In the genomic region with DNA sequence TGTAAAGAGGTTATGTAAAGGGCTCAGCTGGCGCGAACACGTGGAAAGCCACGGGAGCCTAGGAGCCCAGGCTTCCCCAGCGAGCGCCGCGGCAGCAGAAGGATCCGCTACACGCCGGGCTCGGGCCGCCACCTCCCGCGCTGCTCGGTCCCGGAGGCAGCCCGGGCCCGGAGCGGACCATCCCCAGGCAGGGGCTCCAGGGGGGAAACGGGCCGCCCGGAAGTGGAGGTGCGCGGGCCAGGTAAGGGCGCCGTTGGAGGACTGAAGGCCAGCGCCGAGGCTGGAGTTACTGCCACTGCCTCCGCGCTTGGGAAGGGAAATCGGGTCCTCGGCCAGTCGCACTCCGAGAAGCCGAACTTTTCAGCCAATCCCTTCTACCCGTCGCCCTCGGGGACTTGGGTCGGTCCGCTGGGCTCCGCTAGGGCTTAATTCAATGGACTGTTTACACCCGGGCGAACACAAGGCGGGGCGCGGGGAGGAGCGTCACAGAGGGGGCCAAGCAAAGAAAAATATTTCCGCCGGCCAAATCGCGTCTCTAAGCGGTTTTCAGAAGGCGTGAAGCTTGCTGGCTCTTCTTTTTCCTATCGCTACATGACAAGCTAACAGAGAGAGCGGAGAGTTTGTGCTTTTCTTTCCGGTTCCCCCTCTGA, we compare ENCODE assay signal across 8 cellular contexts. TPM values are rescaled to one million over a fixed set of nuclear protein-coding genes. Genes with fewer than 3 reads are reported as not detected.
DNase-seq lines count a peak whose midpoint lies in the region; ATAC-seq, FAIRE-seq and TF ChIP-seq lines count a peak whose summit lies in the region.

No MANE protein-coding gene starts in this region.

- in situ Hi-C loops in mammary epithelial cell (cut with MboI; ENCODE audit: low sequenced_read_pairs in 2 of 2), result no loop called here

- H3K4me3 ChIP-seq in AG09309 (ENCODE audit: control insufficient read depth, low read depth, low read length), result peak overlapping the region; percentile 67
- peak overlapping the region; percentile 92 for H3K4me3 ChIP-seq in WI38 (ENCODE audit: low read depth, low read length)
- peak overlapping the region; percentile 77 to 91 (median 89) for H3K4me3 ChIP-seq in mammary epithelial cell (replicated peaks in 1 of 3; ENCODE audit: insufficient read depth in 1 of 3, low read depth in 2 of 3, low read length in 3 of 3)
- peak overlapping the region; percentile 90 to 91 for H3K4me3 ChIP-seq in small intestine (ENCODE audit: low read depth in 1 of 2, low read length in 2 of 2)

- no TSS peak for BruUV-seq in mammary epithelial cell (replicated peaks; lab: Mats Ljungman, UMichigan)

- peaks cover 7% of the 10 kb centered on the region for H3K36me3 ChIP-seq in mammary epithelial cell (ENCODE audit: insufficient read depth, low read length)
- H3K36me3 ChIP-seq in small intestine (ENCODE audit: control insufficient read depth in 2 of 2, insufficient read depth in 2 of 2, low read length in 2 of 2), result peaks cover 2 to 4% of the 10 kb centered on the region in 2 donors

- peak overlapping the region; percentile 99 for H3K9ac ChIP-seq in mammary epithelial cell (ENCODE audit: insufficient read depth, low read length)

- no peak for FAIRE-seq in small intestine (lab: Jason Lieb, UNC)

- TF ChIP-seq CTCF in AG09309 (IDR thresholded peaks at IDR 0.05; ENCODE audit: control insufficient read depth, insufficient read depth, low read depth, low read length, missing control alignments) (no peak), WI38 (IDR thresholded peaks at IDR 0.05; ENCODE audit: low read depth, low read length) (no peak), mammary epithelial cell (conservative IDR thresholded peaks at IDR 0.05 in 1 of 2, IDR thresholded peaks at IDR 0.05 in 1 of 2; ENCODE audit: extremely low read depth in 1 of 2, insufficient read depth in 1 of 2, low read depth in 1 of 2, low read length in 2 of 2) (no peak)

- H3K27ac ChIP-seq in mammary epithelial cell (ENCODE audit: insufficient read depth, low read depth, low read length) (peak overlapping the region; percentile 99), small intestine (ENCODE audit: low read depth in 1 of 2, low read length in 1 of 2) (peak overlapping the region; percentile 99 to 100)

- peaks cover 45% of the 10 kb centered on the region for H3K79me2 ChIP-seq in mammary epithelial cell (ENCODE audit: insufficient read depth, low read length)

- dilution Hi-C loops in mammary epithelial cell (cut with HindIII; ENCODE audit: low sequenced_read_pairs), result no loop called here

- 1% methylated on average over 27 of the region's 57 CpGs for WGBS in mammary epithelial cell (ENCODE audit: low coverage, missing lambda C conversion rate)
- WGBS in small intestine, 3 donors, result 0% methylated on average over 55 to 57 of the region's 57 CpGs

- H3K27me3 ChIP-seq in mammary epithelial cell (ENCODE audit: insufficient read depth, low read length) (no peaks in the 10 kb centered on the region), small intestine (ENCODE audit: control insufficient read depth in 2 of 2, insufficient read depth in 2 of 2, low read length in 2 of 2) (no peaks in the 10 kb centered on the region)

- CTCF ChIA-PET in mammary epithelial cell (lab: Charles Lee; ENCODE audit: low non-redundant PET), result no interaction called here

- intact Hi-C loops in mammary epithelial cell (cut with micrococcal nuclease), result loop anchor here (2.0 to 5.0 kb wide), 2 partner anchors 71 to 350 kb away; no protein-coding TSS in a partner anchor

- no peaks in the 10 kb centered on the region for H4K20me1 ChIP-seq in mammary epithelial cell (ENCODE audit: insufficient read depth, low read length)

- peak overlapping the region; percentile 94 for H3K4me2 ChIP-seq in mammary epithelial cell (ENCODE audit: insufficient read depth, low read depth, low read length)

- DNase-seq in AG09309 (ENCODE audit: low read depth), result peak; percentile 78
- DNase-seq in NCI-H2227 (lab: John Stamatoyannopoulos, UW; ENCODE audit: unreplicated experiment), result peak; percentile 94
- DNase-seq in mammary epithelial cell, result peak; percentile 91
- peak; percentile 93 for DNase-seq in iPS-NIHi11 (ENCODE audit: low spot score)
- peak; percentile 91 for DNase-seq in small intestine

- H3K9me3 ChIP-seq in mammary epithelial cell (replicated peaks; ENCODE audit: insufficient read depth, low read length), result no peaks in the 10 kb centered on the region
- no peaks in the 10 kb centered on the region for H3K9me3 ChIP-seq in small intestine (ENCODE audit: control insufficient read depth, low read depth)

- ATAC-seq in GM19023 (IDR thresholded peaks at IDR 0.05; ENCODE audit: unreplicated experiment) (peak; percentile 87), HG03175 (IDR thresholded peaks at IDR 0.05; ENCODE audit: unreplicated experiment) (peak; percentile 82)

- H2AFZ ChIP-seq in mammary epithelial cell (ENCODE audit: low read depth, low read length), result peak overlapping the region; percentile 89

- H3K4me1 ChIP-seq in mammary epithelial cell (ENCODE audit: insufficient read depth, low read length) (peaks cover 22% of the 10 kb centered on the region), small intestine (ENCODE audit: control insufficient read depth in 2 of 2, insufficient read depth in 1 of 2, low read depth in 1 of 2, low read length in 1 of 2) (peaks cover 3 to 11% of the 10 kb centered on the region in 2 donors)

RNA-seq across cellular contexts. Expression of gene STK35, which starts 0.4 kb away (rescaled TPM):
- 10 to 100 TPM; 21.1 to 30.0 TPM for total RNA-seq in mammary epithelial cell
- polyA plus RNA-seq in mammary epithelial cell (16.0 TPM), small intestine (10 to 100 TPM in 1 of 3 donors, 1 to 10 TPM in 2; 3.8 to 10.6 (median 5.1) TPM)
- 26.9 TPM for polyA minus RNA-seq in mammary epithelial cell

Comparison
In these comparisons a context has a peak if more than half of its experiments do, and no peak if none do; other contexts are left out.
1. Peak in every context shown above with its lines: DNase-seq, ATAC-seq, H3K4me3 ChIP-seq and H3K27ac ChIP-seq.